Comparison of ENCODE assay signal across 16 cellular contexts in genomic region chr1:202320081-202320405, GRCh38.
"Had no signal": no experiment of that assay in that cellular context is flagged by ENCODE, and none has a peak within 500 bp of the region (broad histone marks: within the 10 kb centered on the region; RNA-seq: fewer than 3 reads in every experiment).

No MANE protein-coding gene starts in this region.

- H3K4me3 Mint-ChIP-seq: endodermal cell; naive B cell; neural crest cell; stimulated activated naive B cell treated with anti-CD40 and anti-IgM and Interleukin-4, amounts not matched to agents 10 μg/mL and 1 μg/mL and 100 μg/mL, for 72 hours had no signal

- H3K9me3 Mint-ChIP-seq: endodermal cell; naive B cell; neural crest cell; stimulated activated naive B cell treated with anti-CD40 and anti-IgM and Interleukin-4, amounts not matched to agents 10 μg/mL and 1 μg/mL and 100 μg/mL, for 72 hours had no signal

- ATAC-seq: left colon; psoas muscle; right lobe of liver; stimulated activated naive B cell treated with anti-CD40 and anti-IgM and Interleukin-4, amounts not matched to agents 10 μg/mL and 1 μg/mL and 100 μg/mL, for 72 hours had no signal

- DNase-seq: effector CD4-positive, alpha-beta T cell; endodermal cell; erythroblast; foreskin keratinocyte; left colon; mesendoderm; naive B cell; nucleus accumbens; psoas muscle; retina; stimulated activated CD4-positive, alpha-beta T cell treated with anti-CD3 and anti-CD28 coated beads, Interleukin-4, amount 100 ng/mL, for 1 hour; stimulated activated naive B cell treated with anti-CD40 and anti-IgM and Interleukin-4, amounts not matched to agents 10 μg/mL and 1 μg/mL and 100 μg/mL, for 72 hours; upper lobe of left lung; uterus had no signal

- H3K36me3 Mint-ChIP-seq: naive B cell; stimulated activated naive B cell treated with anti-CD40 and anti-IgM and Interleukin-4, amounts not matched to agents 10 μg/mL and 1 μg/mL and 100 μg/mL, for 72 hours had no signal

- H3K4me1 Mint-ChIP-seq: endodermal cell; naive B cell; neural crest cell; stimulated activated naive B cell treated with anti-CD40 and anti-IgM and Interleukin-4, amounts not matched to agents 10 μg/mL and 1 μg/mL and 100 μg/mL, for 72 hours had no signal

- H3K27ac Mint-ChIP-seq: endodermal cell; stimulated activated naive B cell treated with anti-CD40 and anti-IgM and Interleukin-4, amounts not matched to agents 10 μg/mL and 1 μg/mL and 100 μg/mL, for 72 hours had no signal
